Comparison of ENCODE assay signal across 8 cellular contexts in genomic region chr10:99560277-99561126, GRCh38. TPM values are rescaled to one million over a fixed set of nuclear protein-coding genes. Genes with fewer than 3 reads are reported as not detected.
A peak's percentile ranks its signal among the peaks of the same experiment; 100 is the strongest.
DNase-seq lines count a peak whose midpoint lies in the region; ATAC-seq and TF ChIP-seq lines count a peak whose summit lies in the region.

No MANE protein-coding gene starts in this region.

- H3K36me3 ChIP-seq in adrenal gland (replicated peaks in 1 of 2), result no peaks in the 10 kb centered on the region

- DNase-seq in Calu3 (peak; percentile 56), HFF-Myc (ENCODE audit: extremely low read depth, low read depth) (peak; percentile 19), RKO (ENCODE audit: low spot score) (peak; percentile 59), adrenal gland (peak; percentile 46 to 71 (median 58)), inferior parietal cortex (ENCODE audit: extremely low spot score) (peak; percentile 63)
- DNase-seq in stimulated activated CD8-positive, alpha-beta memory T cell treated with anti-CD3 and anti-CD28 coated beads, Interleukin-12 subunit alpha, Interleukin-12 subunit beta, amount 100 ng/mL, for 1 hour (ENCODE audit: low read depth), result peak; percentile 33

- H3K4me1 ChIP-seq in adrenal gland (replicated peaks in 1 of 2), result no peaks in the 10 kb centered on the region

- no peak overlapping the region for H3K27ac ChIP-seq in adrenal gland

- CTCF ChIA-PET in Calu3 (lab: Charles Lee), result interaction anchor here (0.8 to 1.6 kb wide), 2 partner anchors 52 to 60 kb away, joined by 3 to 5 read pairs; partner anchors contain the start of gene SLC25A28

- no peaks in the 10 kb centered on the region for H3K9me3 Mint-ChIP-seq in Calu3 (ENCODE audit: low read depth, unreplicated experiment)

- intact Hi-C loops in Calu3 (cut with micrococcal nuclease; ENCODE audit: unreplicated experiment) (loop anchor here (1.0 kb wide), 2 partner anchors 52 to 151 kb away; no protein-coding TSS in a partner anchor), adrenal gland (cut with DNase I) (loop anchor here in 1 of 2 donors (5.0 kb wide), 2 partner anchors 47 to 152 kb away; no protein-coding TSS in a partner anchor)

- H3K4me3 ChIP-seq in HFF-Myc (replicated peaks; ENCODE audit: low read depth, low read length) (no peak overlapping the region), adrenal gland (no peak overlapping the region)

- no peak for ATAC-seq in HG03097 (IDR thresholded peaks at IDR 0.05; ENCODE audit: low FRiP score, unreplicated experiment)
- no peak for ATAC-seq in GM21528 (IDR thresholded peaks at IDR 0.05; ENCODE audit: low FRiP score, unreplicated experiment)

- H3K27me3 Mint-ChIP-seq in Calu3 (ENCODE audit: unreplicated experiment), result peaks cover 14% of the 10 kb centered on the region

- peaks cover 15% of the 10 kb centered on the region for H3K27me3 ChIP-seq in adrenal gland

- TF ChIP-seq POLR2A in adrenal gland (IDR thresholded peaks at IDR 0.05), result no peak

- BruUV-seq in Calu3 (replicated peaks; lab: Mats Ljungman, UMichigan), result no TSS peak

- H3K4me3 Mint-ChIP-seq in Calu3 (ENCODE audit: low read depth, unreplicated experiment), result no peak overlapping the region

- 35 to 37% (median 36%) methylated on average over 13 of the region's 13 CpGs for WGBS in adrenal gland, 4 donors

- TF ChIP-seq CTCF in Calu3 (IDR thresholded peaks at IDR 0.05; ENCODE audit: unreplicated experiment) (peak; percentile 69), HFF-Myc (IDR thresholded peaks at IDR 0.05; ENCODE audit: low read depth, low read length, missing control alignments) (peak; percentile 73), adrenal gland (IDR thresholded peaks at IDR 0.05) (peak; percentile 55 to 92 (median 71))

- no peaks in the 10 kb centered on the region for H3K36me3 Mint-ChIP-seq in Calu3 (ENCODE audit: insufficient read depth, unreplicated experiment)

- no peak overlapping the region for H3K27ac Mint-ChIP-seq in Calu3 (ENCODE audit: unreplicated experiment)

- no peaks in the 10 kb centered on the region for H3K4me1 Mint-ChIP-seq in Calu3 (ENCODE audit: low read depth, unreplicated experiment)

- H3K9me3 ChIP-seq in adrenal gland (replicated peaks in 1 of 3), result no peaks in the 10 kb centered on the region

RNA-seq across cellular contexts. Expression of gene NKX2-3, which starts 27.8 kb away (rescaled TPM):
- not detected in 2 replicates for total RNA-seq in Calu3 (2022)
- not detected for total RNA-seq in adrenal gland
- polyA plus RNA-seq in adrenal gland, result under 1 TPM in 1 of 3 donors, not detected in 2; 0.03 TPM

RNA-seq across cellular contexts. Expression of gene SLC25A28, which starts 59.7 kb away (rescaled TPM):
- total RNA-seq in Calu3 (2022) (24.2 and 28.3 TPM in 2 replicates), adrenal gland (10 to 100 TPM in 7 of 8 donors, 1 to 10 TPM in 1; 9.6 to 70.9 (median 34.5) TPM)
- 100 to 1,000 TPM; 131 to 299 (median 267) TPM for polyA plus RNA-seq in adrenal gland
